8 cellular contexts compared by ENCODE assay signal in the genomic region with DNA sequence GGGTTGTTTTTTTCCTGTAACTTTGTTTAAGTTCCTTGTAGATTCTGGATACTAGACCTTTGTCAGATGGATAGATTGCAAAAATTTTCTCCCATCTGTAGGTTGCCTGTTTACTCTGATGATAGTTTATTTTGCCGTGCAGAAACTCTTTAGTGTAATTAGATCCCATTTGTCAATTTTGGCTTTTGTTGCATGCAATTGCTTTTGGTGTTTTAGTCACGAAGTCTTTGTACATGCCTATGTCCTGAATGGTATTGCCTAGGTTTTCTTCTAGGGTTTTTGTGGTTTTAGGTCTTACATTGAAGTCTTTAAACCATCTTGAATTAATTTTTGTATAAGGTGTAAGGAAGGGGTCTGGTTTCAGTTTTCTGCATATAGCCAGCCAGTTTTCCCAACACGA. TPM values are rescaled to one million over a fixed set of nuclear protein-coding genes. Genes with fewer than 3 reads are reported as not detected.
"Had no signal": no experiment of that assay in that cellular context is flagged by ENCODE, and none has a peak within 500 bp of the region (broad histone marks: within the 10 kb centered on the region; RNA-seq: fewer than 3 reads in every experiment).

No MANE protein-coding gene starts in this region.

RNA-seq across cellular contexts. Expression of a gene that starts 27.7 kb away (rescaled TPM):
- total RNA-seq: natural killer cell treated with Interleukin-12 subunit alpha and Interleukin-12 subunit beta and Interleukin-15 and Interleukin-18, amount 100 ng/mL, for 72 hours; neural crest cell; osteocyte; posterior vena cava; pulmonary artery endothelial cell; right atrium auricular region; sciatic nerve; transverse colon had no signal
